In the genomic region with DNA sequence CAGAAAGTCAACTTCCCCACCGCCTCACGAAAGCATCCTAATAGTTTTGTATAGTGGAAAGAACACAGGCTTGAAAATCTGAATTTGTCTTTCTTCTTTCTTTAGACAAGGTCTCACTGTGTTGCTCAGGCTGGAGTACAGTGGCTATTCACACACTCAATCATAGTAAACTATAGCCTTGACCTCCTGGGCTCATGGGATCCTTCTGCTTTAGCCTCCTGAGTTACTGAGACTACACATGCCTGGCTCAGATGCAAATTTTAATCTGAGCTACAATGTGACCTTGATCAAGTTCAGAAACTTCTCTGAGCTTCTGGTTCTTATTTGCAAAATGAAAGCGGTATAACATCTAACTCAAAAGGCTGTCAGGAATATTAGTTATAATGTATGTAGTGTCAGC, we compare ENCODE assay signal across 9 cellular contexts.
"Had no signal": no experiment of that assay in that cellular context is flagged by ENCODE, and none has a peak within 500 bp of the region (broad histone marks: within the 10 kb centered on the region; RNA-seq: fewer than 3 reads in every experiment).

No MANE protein-coding gene starts in this region.

- H3K27ac ChIP-seq: GM23248 had no signal

- ATAC-seq: GM23338, HCT116 had no signal

- DNase-seq: GM23248, GOT3, H7, H9, HCEC 1CT, HFFc6 had no signal

- H3K4me3 ChIP-seq: GM23248, GM23338, HAP-1 had no signal

- H3K36me3 ChIP-seq: HAP-1 had no signal
